In the genomic region with DNA sequence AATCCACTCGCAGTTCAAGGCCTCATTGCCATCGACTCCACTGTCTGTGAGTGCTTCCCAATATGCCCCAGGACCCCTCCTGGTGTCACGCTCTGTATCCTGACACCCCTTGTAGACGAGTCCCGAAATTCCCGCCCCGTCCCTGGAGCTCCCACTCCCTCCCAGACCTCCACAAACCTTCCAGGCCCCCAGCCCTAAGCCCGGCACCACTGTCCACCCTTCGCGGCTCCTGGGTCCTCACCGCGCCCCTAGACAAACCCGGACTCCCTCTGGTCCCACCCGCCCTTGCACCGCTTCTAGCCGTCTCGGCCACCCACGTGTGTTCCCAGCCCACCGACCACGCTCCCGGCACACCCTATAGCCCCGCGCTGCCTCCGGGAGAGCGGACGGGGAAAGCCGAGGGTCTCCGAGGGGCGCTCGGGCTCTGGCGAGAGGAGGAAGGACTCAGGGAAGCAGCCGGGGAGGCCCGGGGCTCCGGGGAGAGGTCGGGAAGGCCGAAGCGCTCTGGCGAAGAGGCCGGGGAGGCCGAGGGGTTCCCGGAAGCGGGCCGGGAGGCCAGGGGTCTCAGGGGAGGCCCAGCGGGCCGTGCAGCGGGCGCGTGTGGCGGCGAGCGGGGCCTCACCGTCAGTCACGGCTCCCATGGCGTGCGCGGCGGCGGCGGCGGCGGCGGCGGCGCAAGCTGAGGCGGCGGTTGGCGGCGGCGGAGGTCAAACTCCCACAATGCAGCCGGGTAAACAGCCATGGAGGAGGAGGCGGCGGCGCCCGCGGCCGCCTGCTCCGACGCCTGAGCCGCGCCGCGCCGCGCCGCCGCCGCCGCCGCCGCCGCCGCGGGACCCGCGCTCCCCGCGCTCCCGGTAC, we compare ENCODE assay signal across 8 cellular contexts. TPM values are rescaled to one million over a fixed set of nuclear protein-coding genes. Genes with fewer than 3 reads are reported as not detected.
DNase-seq lines count a peak whose midpoint lies in the region; ATAC-seq and TF ChIP-seq lines count a peak whose summit lies in the region.

A gene with protein sequence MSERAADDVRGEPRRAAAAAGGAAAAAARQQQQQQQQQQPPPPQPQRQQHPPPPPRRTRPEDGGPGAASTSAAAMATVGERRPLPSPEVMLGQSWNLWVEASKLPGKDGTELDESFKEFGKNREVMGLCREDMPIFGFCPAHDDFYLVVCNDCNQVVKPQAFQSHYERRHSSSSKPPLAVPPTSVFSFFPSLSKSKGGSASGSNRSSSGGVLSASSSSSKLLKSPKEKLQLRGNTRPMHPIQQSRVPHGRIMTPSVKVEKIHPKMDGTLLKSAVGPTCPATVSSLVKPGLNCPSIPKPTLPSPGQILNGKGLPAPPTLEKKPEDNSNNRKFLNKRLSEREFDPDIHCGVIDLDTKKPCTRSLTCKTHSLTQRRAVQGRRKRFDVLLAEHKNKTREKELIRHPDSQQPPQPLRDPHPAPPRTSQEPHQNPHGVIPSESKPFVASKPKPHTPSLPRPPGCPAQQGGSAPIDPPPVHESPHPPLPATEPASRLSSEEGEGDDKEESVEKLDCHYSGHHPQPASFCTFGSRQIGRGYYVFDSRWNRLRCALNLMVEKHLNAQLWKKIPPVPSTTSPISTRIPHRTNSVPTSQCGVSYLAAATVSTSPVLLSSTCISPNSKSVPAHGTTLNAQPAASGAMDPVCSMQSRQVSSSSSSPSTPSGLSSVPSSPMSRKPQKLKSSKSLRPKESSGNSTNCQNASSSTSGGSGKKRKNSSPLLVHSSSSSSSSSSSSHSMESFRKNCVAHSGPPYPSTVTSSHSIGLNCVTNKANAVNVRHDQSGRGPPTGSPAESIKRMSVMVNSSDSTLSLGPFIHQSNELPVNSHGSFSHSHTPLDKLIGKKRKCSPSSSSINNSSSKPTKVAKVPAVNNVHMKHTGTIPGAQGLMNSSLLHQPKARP (plus strand): TSS at position 718 of the 858 bp plus-strand sequence. CDS start 48,732 bp downstream, outside the sequence.
A gene (minus strand): TSS at position 656 of the 858 bp plus-strand sequence. CDS start 15 bp downstream, at position 641.

- no peak for TF ChIP-seq EP300 in upper lobe of left lung (IDR thresholded peaks at IDR 0.05)

- peak within 1 kb of the TSS; percentile 71 for H3K4me3 ChIP-seq in CD8-positive, alpha-beta T cell (ENCODE audit: low read depth, low read length)
- peak within 1 kb of the TSS; percentile 94 for H3K4me3 ChIP-seq in trophoblast cell (ENCODE audit: low read depth, low read length)
- peak within 1 kb of the TSS; percentile 89 to 99 (median 97) for H3K4me3 ChIP-seq in upper lobe of left lung

- H3K4ac ChIP-seq in trophoblast cell (ENCODE audit: low read depth, low read length), result peak within 1 kb of the TSS; percentile 100

- H3K9ac ChIP-seq in trophoblast cell (ENCODE audit: low read length), result peak within 1 kb of the TSS; percentile 91

- CTCF ChIA-PET in CD8-positive, alpha-beta T cell (lab: Charles Lee), result no interaction called here

- peak within 1 kb of the TSS; percentile 60 for H3K27ac ChIP-seq in CD8-positive, alpha-beta T cell (ENCODE audit: low read depth, low read length)
- H3K27ac ChIP-seq in trophoblast cell (ENCODE audit: low read depth, low read length) (peak within 1 kb of the TSS; percentile 74), upper lobe of left lung (peak within 1 kb of the TSS; percentile 93 to 99 (median 96))

- H3K36me3 Mint-ChIP-seq in CD8-positive, alpha-beta T cell, result peaks cover 28% of the 10 kb centered on the region
- peaks cover 21% of the 10 kb centered on the region for H3K36me3 Mint-ChIP-seq in activated naive CD8-positive, alpha-beta T cell treated with anti-CD3 and anti-CD28 coated beads, Interleukin-2, amount 10 ng/mL, durations not matched to agents 7 days and 5 days

- POLR2A ChIA-PET in CD8-positive, alpha-beta T cell (lab: Charles Lee), result interaction anchor here (0.9 to 1.7 kb wide), 4 partner anchors 49 to 160 kb away, joined by 3 to 7 read pairs (median 4); a partner anchor contains a TSS
- POLR2A ChIA-PET in activated naive CD8-positive, alpha-beta T cell treated with anti-CD3 and anti-CD28 coated beads, Interleukin-2, amount 10 ng/mL, durations not matched to agents 7 days and 5 days (lab: Charles Lee), result interaction anchor here (1.4 to 2.3 kb wide), 3 partner anchors 48 to 160 kb away, joined by 4 to 8 read pairs (median 5); a partner anchor contains a TSS

- H3K4me1 Mint-ChIP-seq in CD8-positive, alpha-beta T cell (ENCODE audit: low read depth), result peaks cover 64% of the 10 kb centered on the region
- H3K4me1 Mint-ChIP-seq in activated naive CD8-positive, alpha-beta T cell treated with anti-CD3 and anti-CD28 coated beads, Interleukin-2, amount 10 ng/mL, durations not matched to agents 7 days and 5 days, result peaks cover 40% of the 10 kb centered on the region

- H4K8ac ChIP-seq in trophoblast cell (ENCODE audit: low read depth, low read length), result peak within 1 kb of the TSS; percentile 100

- peak within 1 kb of the TSS; percentile 94 for H3K4me3 Mint-ChIP-seq in CD8-positive, alpha-beta T cell
- peak within 1 kb of the TSS; percentile 92 for H3K4me3 Mint-ChIP-seq in activated naive CD8-positive, alpha-beta T cell treated with anti-CD3 and anti-CD28 coated beads, Interleukin-2, amount 10 ng/mL, durations not matched to agents 7 days and 5 days

- peak within 1 kb of the TSS; percentile 89 for H2BK5ac ChIP-seq in trophoblast cell (ENCODE audit: low read depth, low read length, poor library complexity)

- H3K27me3 Mint-ChIP-seq in CD8-positive, alpha-beta T cell (ENCODE audit: low read depth), result no peaks in the 10 kb centered on the region
- no peaks in the 10 kb centered on the region for H3K27me3 Mint-ChIP-seq in activated naive CD8-positive, alpha-beta T cell treated with anti-CD3 and anti-CD28 coated beads, Interleukin-2, amount 10 ng/mL, durations not matched to agents 7 days and 5 days

- intact Hi-C loops in CD8-positive, alpha-beta T cell (cut with DNase I, micrococcal nuclease), result loop anchor here (1.0 to 5.0 kb wide), 5 partner anchors 49 to 160 kb away; a partner anchor contains a TSS
- intact Hi-C loops in Right ventricle myocardium superior (cut with DNase I), result no loop called here

- peak within 1 kb of the TSS; percentile 93 for H3K27ac Mint-ChIP-seq in CD8-positive, alpha-beta T cell
- H3K27ac Mint-ChIP-seq in activated naive CD8-positive, alpha-beta T cell treated with anti-CD3 and anti-CD28 coated beads, Interleukin-2, amount 10 ng/mL, durations not matched to agents 7 days and 5 days, result peak within 1 kb of the TSS; percentile 95

- H3K23ac ChIP-seq in trophoblast cell (ENCODE audit: low read length), result no peak within 1 kb of the TSS

- DNase-seq in CD8-positive, alpha-beta T cell, result peak; percentile 45 to 83 (median 69)
- peak; percentile 80 for DNase-seq in activated naive CD8-positive, alpha-beta T cell treated with anti-CD3 and anti-CD28 coated beads, Interleukin-2, amount 10 ng/mL, durations not matched to agents 7 days and 5 days
- peak; percentile 86 for DNase-seq in Right ventricle myocardium superior
- DNase-seq in trophoblast cell, result peak; percentile 52 to 68
- peak; percentile 58 to 96 for DNase-seq in upper lobe of left lung

- peak within 1 kb of the TSS; percentile 82 for H2AFZ ChIP-seq in trophoblast cell (ENCODE audit: insufficient read depth, low read length, poor library complexity)

- H3K27me3 ChIP-seq in CD8-positive, alpha-beta T cell (ENCODE audit: insufficient read depth, low read length), result no peaks in the 10 kb centered on the region
- H3K27me3 ChIP-seq in trophoblast cell (ENCODE audit: insufficient read depth, low read length), result no peaks in the 10 kb centered on the region
- H3K27me3 ChIP-seq in upper lobe of left lung, result no peaks in the 10 kb centered on the region

- H3K4me2 ChIP-seq in trophoblast cell (ENCODE audit: low read length), result peak within 1 kb of the TSS; percentile 84

- H3K9me3 ChIP-seq in CD8-positive, alpha-beta T cell (ENCODE audit: low read length), result no peaks in the 10 kb centered on the region
- no peaks in the 10 kb centered on the region for H3K9me3 ChIP-seq in trophoblast cell (ENCODE audit: insufficient read depth, low read depth, low read length)
- H3K9me3 ChIP-seq in upper lobe of left lung, result no peaks in the 10 kb centered on the region

- peaks cover 13% of the 10 kb centered on the region for H3K79me1 ChIP-seq in trophoblast cell (ENCODE audit: low read length)

- TF ChIP-seq POLR2A in upper lobe of left lung (IDR thresholded peaks at IDR 0.05), result peak in 1 of 4 donors; percentile 50

- peak within 1 kb of the TSS; percentile 98 for H2AK5ac ChIP-seq in trophoblast cell (ENCODE audit: low read length)

- peak within 1 kb of the TSS; percentile 89 for H4K12ac ChIP-seq in trophoblast cell (ENCODE audit: low read depth, low read length)

- peak; percentile 75 for ATAC-seq in CD8-positive, alpha-beta T cell
- ATAC-seq in GM19351 (IDR thresholded peaks at IDR 0.05; ENCODE audit: unreplicated experiment), result peak; percentile 71
- peak; percentile 54 for ATAC-seq in HG03469 (IDR thresholded peaks at IDR 0.05; ENCODE audit: unreplicated experiment)
- ATAC-seq in SK-N-SH treated with all-trans-retinoic acid at 6 μM for 48 hours, result peak; percentile 86
- ATAC-seq in activated naive CD8-positive, alpha-beta T cell treated with anti-CD3 and anti-CD28 coated beads, Interleukin-2, amount 10 ng/mL, durations not matched to agents 7 days and 5 days (ENCODE audit: low read depth), result peak; percentile 69
- ATAC-seq in Right ventricle myocardium superior (ENCODE audit: poor library complexity), result peak; percentile 93
- peak; percentile 79 to 94 for ATAC-seq in upper lobe of left lung (ENCODE audit: low FRiP score in 2 of 2)

- no peak for TF ChIP-seq CTCF in CD8-positive, alpha-beta T cell (IDR thresholded peaks at IDR 0.05)
- TF ChIP-seq CTCF in upper lobe of left lung (IDR thresholded peaks at IDR 0.05), result no peak

- peak within 1 kb of the TSS; percentile 100 for H3K14ac ChIP-seq in trophoblast cell (ENCODE audit: low read length)

- peak within 1 kb of the TSS; percentile 99 for H4K91ac ChIP-seq in trophoblast cell (ENCODE audit: low read depth, low read length)

- H2BK120ac ChIP-seq in trophoblast cell (ENCODE audit: insufficient read depth, low read length, poor library complexity), result peak within 1 kb of the TSS; percentile 96

- H3K4me1 ChIP-seq in CD8-positive, alpha-beta T cell (ENCODE audit: insufficient read depth, low read length), result peaks cover 19% of the 10 kb centered on the region
- peaks cover 5 to 7% of the 10 kb centered on the region in 2 experiments for H3K4me1 ChIP-seq in trophoblast cell (ENCODE audit: control insufficient read depth in 1 of 2, insufficient read depth in 2 of 2, low read length in 2 of 2)
- peaks cover 7 to 19% (median 15%) of the 10 kb centered on the region in 4 donors for H3K4me1 ChIP-seq in upper lobe of left lung

- whole genome bisulfite sequencing in trophoblast cell (ENCODE audit: extremely low coverage, insufficient coverage, insufficient read length), result no CpG with 5 or more reads among the region's 98 CpGs
- 1 to 2% methylated on average over 37 to 39 of the region's 98 CpGs for WGBS in upper lobe of left lung, 2 donors

- no peaks in the 10 kb centered on the region for H3K36me3 ChIP-seq in CD8-positive, alpha-beta T cell (ENCODE audit: insufficient read depth, low read length)
- H3K36me3 ChIP-seq in trophoblast cell (ENCODE audit: control insufficient read depth in 1 of 2, insufficient read depth in 2 of 2, low read length in 2 of 2) (peaks cover 1 to 2% of the 10 kb centered on the region in 2 experiments), upper lobe of left lung (no peaks in the 10 kb centered on the region)

- H3K18ac ChIP-seq in trophoblast cell (ENCODE audit: low read length), result peak within 1 kb of the TSS; percentile 100

- H3K9me3 Mint-ChIP-seq in CD8-positive, alpha-beta T cell, result no peaks in the 10 kb centered on the region
- H3K9me3 Mint-ChIP-seq in activated naive CD8-positive, alpha-beta T cell treated with anti-CD3 and anti-CD28 coated beads, Interleukin-2, amount 10 ng/mL, durations not matched to agents 7 days and 5 days, result no peaks in the 10 kb centered on the region

- H3K79me2 ChIP-seq in trophoblast cell (ENCODE audit: control insufficient read depth, insufficient read depth, low read length, poor library complexity), result peaks cover 18% of the 10 kb centered on the region

- H2BK12ac ChIP-seq in trophoblast cell (ENCODE audit: low read length), result peak within 1 kb of the TSS; percentile 30

RNA-seq across cellular contexts. Expression of the first gene that starts in this region (rescaled TPM):
- total RNA-seq in CD8-positive, alpha-beta T cell, result 100 to 1,000 TPM; 273 to 278 TPM
- total RNA-seq in activated naive CD8-positive, alpha-beta T cell treated with anti-CD3 and anti-CD28 coated beads, Interleukin-2, amount 10 ng/mL, durations not matched to agents 7 days and 5 days, result 10 to 100 TPM; 88.2 to 91.8 TPM
- 13.5 TPM for total RNA-seq in Right ventricle myocardium superior
- polyA plus RNA-seq in trophoblast cell (2013), result 28.9 and 29.8 TPM in 2 replicates
- 10 to 100 TPM; 29.5 to 83.8 (median 42.3) TPM for total RNA-seq in upper lobe of left lung

RNA-seq across cellular contexts. Expression of the second gene that starts in this region (rescaled TPM):
- 10 to 100 TPM; 23.0 to 25.5 TPM for total RNA-seq in CD8-positive, alpha-beta T cell
- 10 to 100 TPM; 70.1 to 77.4 TPM for total RNA-seq in activated naive CD8-positive, alpha-beta T cell treated with anti-CD3 and anti-CD28 coated beads, Interleukin-2, amount 10 ng/mL, durations not matched to agents 7 days and 5 days
- total RNA-seq in Right ventricle myocardium superior (84.9 TPM), upper lobe of left lung (10 to 100 TPM; 16.2 to 77.7 (median 40.6) TPM)
- 75.7 and 78.6 TPM in 2 replicates for polyA plus RNA-seq in trophoblast cell (2013)

Comparison
In these comparisons a context has a peak if more than half of its experiments do, and no peak if none do; other contexts are left out.
1. Peak in every context shown above with its lines: DNase-seq, ATAC-seq, H3K4me3 ChIP-seq and H3K27ac ChIP-seq.